21 cellular contexts compared by ENCODE assay signal in genomic region chr2:220318508-220318907, GRCh38.
DNase-seq lines count a peak whose midpoint lies in the region; ATAC-seq and TF ChIP-seq lines count a peak whose summit lies in the region.
"Had no signal": no experiment of that assay in that cellular context is flagged by ENCODE, and none has a peak within 500 bp of the region (broad histone marks: within the 10 kb centered on the region; RNA-seq: fewer than 3 reads in every experiment).

No MANE protein-coding gene starts in this region.

- no peak overlapping the region for H3K4me3 ChIP-seq in PC-3 (ENCODE audit: low read length)
- H3K4me3 ChIP-seq: A549; BLaER1 treated with 17β-estradiol and CSF1 and Interleukin-3, amounts not matched to agents 10 nM and 100 nM; GM12878 had no signal

- ATAC-seq in PC-3, result peak; percentile 21
- ATAC-seq: A549; CD8-positive, alpha-beta T cell; GM12878 had no signal

- CTCF ChIA-PET in PC-3 (lab: Charles Lee), result no interaction called here

- H2AFZ ChIP-seq in PC-3 (ENCODE audit: low read length), result no peak overlapping the region

- H3K9me2 ChIP-seq in PC-3 (replicated peaks; ENCODE audit: low read length), result no peaks in the 10 kb centered on the region

- H3K79me2 ChIP-seq in PC-3 (ENCODE audit: low read length), result no peaks in the 10 kb centered on the region

- H3K27ac ChIP-seq in PC-3 (ENCODE audit: low read length) (peak overlapping the region; percentile 77), substantia nigra (ENCODE audit: low read depth, low read length, poor library complexity, severe bottlenecking) (no peak overlapping the region)
- H3K27ac ChIP-seq: 22Rv1; A549; BLaER1 treated with 17β-estradiol and CSF1 and Interleukin-3, amounts not matched to agents 10 nM and 100 nM; C4-2B had no signal

- no peaks in the 10 kb centered on the region for H3K4me1 Mint-ChIP-seq in activated CD4-positive, alpha-beta T cell treated with anti-CD3 and anti-CD28 coated beads, Interleukin-2, amount 10 ng/mL, durations not matched to agents 24 days and 14 days
- H3K4me1 Mint-ChIP-seq: B cell had no signal

- no peak overlapping the region for H3K4me3 Mint-ChIP-seq in activated CD4-positive, alpha-beta T cell treated with anti-CD3 and anti-CD28 coated beads, Interleukin-2, amount 10 ng/mL, durations not matched to agents 24 days and 14 days
- H3K4me3 Mint-ChIP-seq: B cell; CD4-positive, alpha-beta T cell; CD8-positive, alpha-beta T cell had no signal

- peaks cover 33% of the 10 kb centered on the region for H3K4me1 ChIP-seq in PC-3 (ENCODE audit: insufficient read depth, low read length)
- H3K4me1 ChIP-seq: A549; BLaER1 treated with 17β-estradiol and CSF1 and Interleukin-3, amounts not matched to agents 10 nM and 100 nM had no signal

- DNase-seq in activated CD4-positive, alpha-beta T cell treated with anti-CD3 and anti-CD28 coated beads, Interleukin-2, amount 10 ng/mL, durations not matched to agents 24 days and 14 days, result peak; percentile 26
- DNase-seq in activated CD4-positive, alpha-beta T cell treated with anti-CD3 and anti-CD28 coated beads, Interleukin-2, amount 50 U/mL, for 1 hour, result no peak
- DNase-seq in PC-3 (peak; percentile 41), activated gamma-delta T cell (lab: John Stamatoyannopoulos, UW) (no peak), substantia nigra (lab: John Stamatoyannopoulos, UW) (no peak)
- DNase-seq: AML-193; CD4-positive, alpha-beta T cell; CD8-positive, alpha-beta T cell; COR-L47; DMS 273 treated with DMSO at 0.1 percent for 48 hours; DMS153; DMS79; DND-41; EL; GDM1 had no signal

- no peak for TF ChIP-seq CTCF in PC-3 (conservative IDR thresholded peaks at IDR 0.05; ENCODE audit: low read depth, low read length)

- POLR2A ChIA-PET in PC-3 (lab: Charles Lee; ENCODE audit: unreplicated experiment), result no interaction called here

- intact Hi-C loops in activated CD4-positive, alpha-beta T cell treated with anti-CD3 and anti-CD28 coated beads, Interleukin-2, amount 10 ng/mL, durations not matched to agents 24 days and 14 days (cut with micrococcal nuclease), result no loop called here
- intact Hi-C loops in PC-3 (cut with micrococcal nuclease), result loop anchor here (1.0 to 10.0 kb wide), 4 partner anchors 42 to 306 kb away; no protein-coding TSS in a partner anchor

- H3K9me3 Mint-ChIP-seq in activated CD4-positive, alpha-beta T cell treated with anti-CD3 and anti-CD28 coated beads, Interleukin-2, amount 10 ng/mL, durations not matched to agents 24 days and 14 days, result no peaks in the 10 kb centered on the region
- H3K9me3 Mint-ChIP-seq: CD8-positive, alpha-beta T cell had no signal

- no peaks in the 10 kb centered on the region for H3K27me3 ChIP-seq in PC-3 (ENCODE audit: low read length)
- H3K27me3 ChIP-seq: BLaER1 treated with 17β-estradiol and CSF1 and Interleukin-3, amounts not matched to agents 10 nM and 100 nM had no signal

- no peaks in the 10 kb centered on the region for H4K20me1 ChIP-seq in PC-3 (ENCODE audit: low read length)
- H4K20me1 ChIP-seq: BLaER1 treated with 17β-estradiol and CSF1 and Interleukin-3, amounts not matched to agents 10 nM and 100 nM had no signal

- no peak overlapping the region for H3K27ac Mint-ChIP-seq in activated CD4-positive, alpha-beta T cell treated with anti-CD3 and anti-CD28 coated beads, Interleukin-2, amount 10 ng/mL, durations not matched to agents 24 days and 14 days
- H3K27ac Mint-ChIP-seq: B cell; CD4-positive, alpha-beta T cell; CD8-positive, alpha-beta T cell had no signal

- no peaks in the 10 kb centered on the region for H3K9me3 ChIP-seq in PC-3 (ENCODE audit: low read length)
- H3K9me3 ChIP-seq: A549 had no signal

- BruUV-seq in PC-3 (replicated peaks; lab: Mats Ljungman, UMichigan), result no TSS peak

- H3K4me2 ChIP-seq in PC-3 (ENCODE audit: low read length), result no peak overlapping the region
- H3K4me2 ChIP-seq: A549; BLaER1 treated with 17β-estradiol and CSF1 and Interleukin-3, amounts not matched to agents 10 nM and 100 nM had no signal

- no peak overlapping the region for H3K9ac ChIP-seq in PC-3 (ENCODE audit: low read length)
- H3K9ac ChIP-seq: BLaER1 treated with 17β-estradiol and CSF1 and Interleukin-3, amounts not matched to agents 10 nM and 100 nM had no signal

- no peaks in the 10 kb centered on the region for H3K36me3 ChIP-seq in PC-3 (ENCODE audit: low read depth, low read length)
- H3K36me3 ChIP-seq: BLaER1 treated with 17β-estradiol and CSF1 and Interleukin-3, amounts not matched to agents 10 nM and 100 nM had no signal

- H3K36me3 Mint-ChIP-seq in activated CD4-positive, alpha-beta T cell treated with anti-CD3 and anti-CD28 coated beads, Interleukin-2, amount 10 ng/mL, durations not matched to agents 24 days and 14 days (ENCODE audit: low read depth), result no peaks in the 10 kb centered on the region
- H3K36me3 Mint-ChIP-seq: CD8-positive, alpha-beta T cell had no signal

- H3K27me3 Mint-ChIP-seq in activated CD4-positive, alpha-beta T cell treated with anti-CD3 and anti-CD28 coated beads, Interleukin-2, amount 10 ng/mL, durations not matched to agents 24 days and 14 days, result no peaks in the 10 kb centered on the region
- H3K27me3 Mint-ChIP-seq: B cell; CD4-positive, alpha-beta T cell had no signal

- no peaks in the 10 kb centered on the region for H3F3A ChIP-seq in PC-3 (ENCODE audit: low read length, unreplicated experiment)

Comparison
In these comparisons a context has a peak if more than half of its experiments do, and no peak if none do; other contexts are left out.
1. DNase-seq: peak in activated CD4-positive, alpha-beta T cell treated with anti-CD3 and anti-CD28 coated beads, Interleukin-2, amount 10 ng/mL, durations not matched to agents 24 days and 14 days (single experiment) and PC-3 (single experiment); none in activated CD4-positive, alpha-beta T cell treated with anti-CD3 and anti-CD28 coated beads, Interleukin-2, amount 50 U/mL, for 1 hour (single experiment), activated gamma-delta T cell (single experiment) and substantia nigra (0 of 49).